1 cellular context compared by ENCODE assay signal in genomic region chr9:122274055-122274454, GRCh38.
TF ChIP-seq lines count a peak whose summit lies in the region.

No MANE protein-coding gene starts in this region.

TF ChIP-seq in K562, 482 proteins besides CTCF, POLR2A, EP300 and RAD21:
- TF ChIP-seq RBM25 (IDR thresholded peaks at IDR 0.05; ENCODE audit: low read depth, low read length, severe bottlenecking) (peak; percentile 71), ZBTB33 (CRISPR knock-in tag; IDR thresholded peaks at IDR 0.05) (no peak)
